8 cellular contexts compared by ENCODE assay signal in the genomic region with DNA sequence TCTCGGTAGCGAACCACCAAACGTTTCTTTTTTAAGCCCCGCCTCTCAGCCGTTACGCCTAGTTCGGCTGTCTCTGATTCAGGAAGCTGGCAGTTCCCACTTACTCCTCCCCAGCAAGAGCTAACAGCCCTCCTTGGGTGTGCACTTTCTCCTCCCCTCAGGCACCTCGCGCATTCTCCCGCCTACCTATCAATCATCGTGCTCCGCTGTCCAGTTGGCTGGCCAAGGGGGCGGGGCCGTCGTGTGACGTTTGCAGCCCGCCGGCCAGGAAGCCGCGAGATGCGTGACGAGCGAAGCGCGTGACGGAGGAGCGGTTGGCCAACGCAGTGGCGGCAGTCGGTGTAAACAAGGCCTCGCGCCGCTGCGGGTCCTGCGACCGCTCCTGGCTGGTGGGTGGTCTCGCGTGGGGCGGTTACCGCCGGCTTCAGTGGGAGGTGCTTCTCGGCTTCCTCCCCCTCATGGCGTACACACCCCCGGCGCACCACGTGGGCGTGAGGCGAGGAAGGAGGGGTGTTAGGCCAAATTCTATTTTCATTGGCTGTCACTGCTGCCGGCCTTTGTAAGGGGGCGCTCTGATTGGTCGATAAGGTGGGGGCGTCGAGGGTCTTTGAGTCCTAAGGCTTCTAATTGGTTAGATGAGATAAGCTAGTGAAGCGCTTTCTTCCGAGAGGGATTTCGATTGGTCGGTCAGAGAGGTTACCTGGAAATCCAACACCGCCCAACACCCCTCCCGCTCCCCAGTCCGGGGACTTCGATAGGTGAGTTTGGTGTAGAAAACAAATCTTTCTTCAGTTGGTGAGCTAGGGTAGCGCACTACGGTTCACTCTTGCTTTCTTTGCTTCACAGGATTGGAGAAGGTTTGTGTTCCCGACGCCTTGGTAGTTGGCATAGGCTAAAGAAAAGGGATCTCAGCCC. TPM values are rescaled to one million over a fixed set of nuclear protein-coding genes. Genes with fewer than 3 reads are reported as not detected.
A peak's percentile ranks its signal among the peaks of the same experiment; 100 is the strongest.
DNase-seq lines count a peak whose midpoint lies in the region; ATAC-seq and TF ChIP-seq lines count a peak whose summit lies in the region.

TSS of gene DCAF11 (plus strand) at position 242 of the 915 bp plus-strand sequence. CDS start 818 bp downstream, outside the sequence.
TSS of gene NRL (minus strand) at position 414 of the 915 bp plus-strand sequence. CDS start 32,101 bp downstream, outside the sequence.

- ATAC-seq in HG02884 (IDR thresholded peaks at IDR 0.05; ENCODE audit: unreplicated experiment) (peak; percentile 80), left cardiac atrium (peak; percentile 94 to 97), upper lobe of left lung (ENCODE audit: low FRiP score in 2 of 2) (peak; percentile 97 to 98)

- no peak for TF ChIP-seq CTCF in GM13977 (IDR thresholded peaks at IDR 0.05; ENCODE audit: extremely low read depth, insufficient read depth, missing control alignments)
- peak in 2 of 6 experiments; percentile 10 to 35 for TF ChIP-seq CTCF in upper lobe of left lung (IDR thresholded peaks at IDR 0.05)

- H3K27ac ChIP-seq in upper lobe of left lung, result peak within 1 kb of the TSS; percentile 97 to 100 (median 99)

- in situ Hi-C loops in GM13977 (cut with MboI; ENCODE audit: low pct_unique_long_range_greater_than_20kb, low sequenced_read_pairs, unreplicated experiment), result no loop called here

- TF ChIP-seq EP300 in upper lobe of left lung (IDR thresholded peaks at IDR 0.05), result peak in 1 of 4 donors; percentile 88

- peaks cover 14 to 30% (median 25%) of the 10 kb centered on the region in 4 donors for H3K4me1 ChIP-seq in upper lobe of left lung

- H3K9me3 ChIP-seq in upper lobe of left lung, result no peaks in the 10 kb centered on the region

- intact Hi-C loops in left cardiac atrium (cut with DNase I) (loop anchor here in 1 of 2 donors (5.0 kb wide), 1 partner anchor 33 kb away; the partner anchor contains the start of genes PSME2 and RNF31), posterior cingulate gyrus (cut with DNase I) (loop anchor here (1.0 to 2.0 kb wide), 3 partner anchors 26 to 47 kb away; partner anchors contain the start of genes EMC9, IRF9 and RNF31)

- H3K4me3 ChIP-seq in upper lobe of left lung, result peak within 1 kb of the TSS; percentile 65 to 73 (median 68)

- peaks cover 11 to 30% (median 25%) of the 10 kb centered on the region in 4 donors for H3K36me3 ChIP-seq in upper lobe of left lung

- peak in 2 of 4 donors; percentile 38 to 61 for TF ChIP-seq POLR2A in upper lobe of left lung (IDR thresholded peaks at IDR 0.05)

- 0% methylated on average over 35 to 55 of the region's 65 CpGs for WGBS in upper lobe of left lung, 2 donors

- peak; percentile 99 for DNase-seq in GM13977 (ENCODE audit: low spot score)
- peak; percentile 98 for DNase-seq in NCI-H146 treated with DMSO at 0.1 percent for 48 hours (lab: John Stamatoyannopoulos, UW; ENCODE audit: unreplicated experiment)
- DNase-seq in T-helper 1 cell, result peak; percentile 98 to 100 (median 98)
- peak; percentile 98 for DNase-seq in amniotic stem cell (lab: John Stamatoyannopoulos, UW)
- peak; percentile 98 for DNase-seq in left cardiac atrium
- peak; percentile 96 to 100 (median 97) for DNase-seq in posterior cingulate gyrus
- DNase-seq in upper lobe of left lung, result peak; percentile 99

- H3K27me3 ChIP-seq in upper lobe of left lung, result no peaks in the 10 kb centered on the region

RNA-seq across cellular contexts. Expression of gene DCAF11, which starts in this region (rescaled TPM):
- total RNA-seq in left cardiac atrium (10 to 100 TPM; 59.6 to 60.2 TPM), upper lobe of left lung (100 to 1,000 TPM in 2 of 6 donors, 10 to 100 TPM in 4; 68.4 to 138 (median 95.0) TPM)

RNA-seq across cellular contexts. Expression of gene NRL, which starts in this region (rescaled TPM):
- total RNA-seq in left cardiac atrium (1 to 10 TPM; 1.6 to 1.8 TPM), upper lobe of left lung (1 to 10 TPM; 2.6 to 9.8 (median 4.4) TPM)

Comparison
In these comparisons a context has a peak if more than half of its experiments do, and no peak if none do; other contexts are left out.
1. Peak in every context shown above with its lines: DNase-seq, ATAC-seq, H3K4me3 ChIP-seq and H3K27ac ChIP-seq.